In the genomic region with DNA sequence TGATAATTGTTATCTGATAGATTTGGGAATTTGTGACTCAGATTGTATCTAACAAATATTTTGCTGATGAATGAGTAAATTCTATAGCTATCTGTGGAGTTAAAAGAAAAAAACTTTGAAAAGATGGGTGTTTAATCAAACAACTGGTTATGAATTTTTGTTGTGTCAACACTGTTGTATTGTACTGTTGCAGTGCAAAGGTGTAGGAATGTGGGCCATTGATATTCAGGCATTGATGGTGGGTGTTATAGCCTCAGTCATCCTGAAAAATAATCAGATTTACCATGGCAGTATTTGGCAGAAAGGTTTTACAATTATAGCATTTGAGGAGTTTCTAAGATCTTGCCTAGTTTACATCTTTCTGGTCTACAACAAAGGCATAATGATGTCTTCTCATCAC, we compare ENCODE assay signal across 18 cellular contexts. TPM values are rescaled to one million over a fixed set of nuclear protein-coding genes. Genes with fewer than 3 reads are reported as not detected.
DNase-seq lines count a peak whose midpoint lies in the region; ATAC-seq, FAIRE-seq and TF ChIP-seq lines count a peak whose summit lies in the region.
"Had no signal": no experiment of that assay in that cellular context is flagged by ENCODE, and none has a peak within 500 bp of the region (broad histone marks: within the 10 kb centered on the region; RNA-seq: fewer than 3 reads in every experiment).

No MANE protein-coding gene starts in this region.

- TF ChIP-seq RAD21 in HepG2 (CRISPR knock-in tag; IDR thresholded peaks at IDR 0.05), result no peak

- H3K4me3 ChIP-seq in HepG2 (replicated peaks in 1 of 3; ENCODE audit: insufficient read depth in 1 of 3, low read depth in 2 of 3, low read length in 3 of 3) (no peak overlapping the region), right lobe of liver (no peak overlapping the region), prostate gland (no peak overlapping the region), right atrium auricular region (no peak overlapping the region)

- H3K4me3 Mint-ChIP-seq in osteocyte (ENCODE audit: unreplicated experiment), result no peak overlapping the region

- H3K27ac Mint-ChIP-seq in osteocyte (ENCODE audit: unreplicated experiment), result peak overlapping the region; percentile 38

- TF ChIP-seq CTCF in HepG2 (CRISPR knock-in tag; IDR thresholded peaks at IDR 0.05) (no peak), right lobe of liver (IDR thresholded peaks at IDR 0.05) (no peak), VCaP (conservative IDR thresholded peaks at IDR 0.05) (no peak), osteocyte (IDR thresholded peaks at IDR 0.05) (no peak), prostate gland (IDR thresholded peaks at IDR 0.05) (no peak), right atrium auricular region (IDR thresholded peaks at IDR 0.05) (no peak)

- H3K9me3 ChIP-seq in HepG2 (ENCODE audit: low read length) (no peaks in the 10 kb centered on the region), right lobe of liver (no peaks in the 10 kb centered on the region), prostate gland (no peaks in the 10 kb centered on the region), right atrium auricular region (no peaks in the 10 kb centered on the region)

- H3K4me2 ChIP-seq in HepG2 (ENCODE audit: low read depth, low read length), result no peak overlapping the region

- no peak for FAIRE-seq in HepG2 (lab: Jason Lieb, UNC)

- POLR2A ChIA-PET in HepG2 (lab: Yijun Ruan, JAX), result interaction anchor here (2.5 kb wide), 1 partner anchor 15 kb away, joined by 13 read pairs; a partner anchor contains a TSS

- H3K4me1 ChIP-seq in HepG2 (ENCODE audit: insufficient read depth, low read length) (peaks cover 56% of the 10 kb centered on the region), right lobe of liver (peaks cover 0 to 4% (median 0%) of the 10 kb centered on the region in 4 donors), prostate gland (replicated peaks) (peaks cover 5% of the 10 kb centered on the region), right atrium auricular region (peaks cover 0 to 6% of the 10 kb centered on the region in 2 donors)

- in situ Hi-C loops in HepG2 (cut with HindIII; ENCODE audit: extremely low pct_ligation_motif_present, low pct_unique_long_range_greater_than_20kb), result no loop called here

- H3K36me3 ChIP-seq in HepG2 (replicated peaks in 1 of 2; ENCODE audit: control insufficient read depth in 1 of 2, insufficient read depth in 2 of 2, low read length in 2 of 2) (no peaks in the 10 kb centered on the region), right lobe of liver (no peaks in the 10 kb centered on the region), prostate gland (no peaks in the 10 kb centered on the region), right atrium auricular region (no peaks in the 10 kb centered on the region)

- H4K20me1 ChIP-seq in HepG2 (ENCODE audit: insufficient read depth, low read length), result no peaks in the 10 kb centered on the region

- TF ChIP-seq EP300 in HepG2 (IDR thresholded peaks at IDR 0.05; ENCODE audit: low read depth in 2 of 2, low read length in 2 of 2) (no peak), HepG2 (CRISPR knock-in tag; IDR thresholded peaks at IDR 0.05; ENCODE audit: borderline replicate concordance) (no peak)

- no peak overlapping the region for H3K27ac ChIP-seq in HepG2 (ENCODE audit: extremely low read length, insufficient read depth, low read length)
- H3K27ac ChIP-seq in right lobe of liver, result no peak overlapping the region
- H3K27ac ChIP-seq in VCaP, result peak overlapping the region; percentile 81
- no peak overlapping the region for H3K27ac ChIP-seq in prostate gland
- no peak overlapping the region for H3K27ac ChIP-seq in right atrium auricular region

- H3K27me3 ChIP-seq in HepG2 (ENCODE audit: control insufficient read depth in 1 of 2, insufficient read depth in 2 of 2, low read length in 2 of 2), result no peaks in the 10 kb centered on the region
- no peaks in the 10 kb centered on the region for H3K27me3 ChIP-seq in right lobe of liver
- no peaks in the 10 kb centered on the region for H3K27me3 ChIP-seq in prostate gland (replicated peaks; ENCODE audit: insufficient read depth)
- no peaks in the 10 kb centered on the region for H3K27me3 ChIP-seq in right atrium auricular region

- CTCF ChIA-PET in HepG2 (lab: Yijun Ruan, JAX; ENCODE audit: low intra/inter-chr PET ratio, low total read pairs), result no interaction called here

- H2AFZ ChIP-seq in HepG2 (ENCODE audit: low read length), result no peak overlapping the region

- no TSS peak for BruUV-seq in HepG2 (replicated peaks; lab: Mats Ljungman, UMichigan)

- no peaks in the 10 kb centered on the region for H3K27me3 Mint-ChIP-seq in osteocyte (ENCODE audit: unreplicated experiment)

- peaks cover 22% of the 10 kb centered on the region for H3K79me2 ChIP-seq in HepG2 (ENCODE audit: insufficient read depth, low read length)

- peaks cover 37% of the 10 kb centered on the region for H3K4me1 Mint-ChIP-seq in osteocyte (ENCODE audit: unreplicated experiment)

- DNase-seq in HepG2 (ENCODE audit: low spot score) (no peak), right lobe of liver (no peak), osteocyte (ENCODE audit: extremely low spot score, unreplicated experiment) (no peak), prostate gland (ENCODE audit: low spot score) (no peak), anterior cingulate cortex (lab: John Stamatoyannopoulos, UW) (no peak), right atrium auricular region (ENCODE audit: low spot score) (no peak)
- DNase-seq: C1 segment of cervical spinal cord, COR-L47, EL, H7, KG1, NCI-H1417 treated with DMSO at 0.1 percent for 48 hours, NCI-H1930, NCI-H446, NCI-H82, PC-3 had no signal

- peaks cover 3% of the 10 kb centered on the region for H3K36me3 Mint-ChIP-seq in osteocyte (ENCODE audit: unreplicated experiment)

- H3K9ac ChIP-seq in HepG2 (ENCODE audit: insufficient read depth, low read depth, low read length), result no peak overlapping the region

- no peaks in the 10 kb centered on the region for H3K9me3 Mint-ChIP-seq in osteocyte (ENCODE audit: unreplicated experiment)

- ATAC-seq in HepG2, result no peak
- ATAC-seq in right lobe of liver, result no peak
- ATAC-seq in HG03280 (IDR thresholded peaks at IDR 0.05; ENCODE audit: unreplicated experiment), result no peak
- ATAC-seq: PC-3 had no signal

- intact Hi-C loops in HepG2 (cut with micrococcal nuclease; ENCODE audit: unreplicated experiment) (no loop called here), right lobe of liver (cut with DNase I) (no loop called here), prostate gland (cut with DNase I) (no loop called here)

- TF ChIP-seq POLR2A in HepG2 (IDR thresholded peaks at IDR 0.05; ENCODE audit: insufficient read depth in 1 of 2, low read depth in 2 of 2, low read length in 2 of 2) (no peak), right lobe of liver (IDR thresholded peaks at IDR 0.05) (no peak), prostate gland (IDR thresholded peaks at IDR 0.05) (no peak)

TF ChIP-seq in HepG2, 621 proteins besides CTCF, POLR2A, EP300 and RAD21 (continues in another document):
- TF ChIP-seq NR2F6 (IDR thresholded peaks at IDR 0.05) (no peak), NR2F6 (CRISPR knock-in tag; IDR thresholded peaks at IDR 0.05) (no peak), ZSCAN22 (CRISPR knock-in tag; IDR thresholded peaks at IDR 0.05) (no peak), ZNF761 (CRISPR knock-in tag; conservative IDR thresholded peaks at IDR 0.05) (0 out of 2 replicates have a peak, but pooled peaks have one; percentile 57), MAFK (conservative IDR thresholded peaks at IDR 0.05 in 1 of 2, IDR thresholded peaks at IDR 0.05 in 1 of 2; ENCODE audit: low read length in 2 of 2) (peak; percentile 84 to 85), AGO2 (optimal IDR thresholded peaks at IDR 0.05; ENCODE audit: low read depth, low read length) (no peak), ZNF331 (CRISPR knock-in tag; IDR thresholded peaks at IDR 0.05) (no peak), ZNF615 (CRISPR knock-in tag; IDR thresholded peaks at IDR 0.05; ENCODE audit: borderline replicate concordance) (no peak), U2AF1 (optimal IDR thresholded peaks at IDR 0.05; ENCODE audit: low read depth, low read length) (no peak)
- TF ChIP-seq, protein P1, sequence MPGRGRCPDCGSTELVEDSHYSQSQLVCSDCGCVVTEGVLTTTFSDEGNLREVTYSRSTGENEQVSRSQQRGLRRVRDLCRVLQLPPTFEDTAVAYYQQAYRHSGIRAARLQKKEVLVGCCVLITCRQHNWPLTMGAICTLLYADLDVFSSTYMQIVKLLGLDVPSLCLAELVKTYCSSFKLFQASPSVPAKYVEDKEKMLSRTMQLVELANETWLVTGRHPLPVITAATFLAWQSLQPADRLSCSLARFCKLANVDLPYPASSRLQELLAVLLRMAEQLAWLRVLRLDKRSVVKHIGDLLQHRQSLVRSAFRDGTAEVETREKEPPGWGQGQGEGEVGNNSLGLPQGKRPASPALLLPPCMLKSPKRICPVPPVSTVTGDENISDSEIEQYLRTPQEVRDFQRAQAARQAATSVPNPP (CRISPR knock-in tag; IDR thresholded peaks at IDR 0.05), result no peak

RNA-seq across cellular contexts. Expression of a gene that starts 15.4 kb away (rescaled TPM):
- total RNA-seq in HepG2 (2016; rRNA removed; fragmentation: Illumina TruSeq; extraction: Trizol) (18.1 and 20.9 TPM in 2 replicates), right lobe of liver (10 to 100 TPM in 1 of 6 experiments, 1 to 10 TPM in 5; 2.2 to 11.3 (median 4.3) TPM), osteocyte (18.2 and 20.0 TPM in 2 replicates), prostate gland (10 to 100 TPM; 12.8 to 13.1 TPM), right atrium auricular region (10 to 100 TPM in 1 of 2 donors, 1 to 10 TPM in 1; 3.9 to 12.7 TPM)
- total RNA-seq in HepG2 (2016; cell fraction: cytosol; rRNA removed; fragmentation: Illumina TruSeq; extraction: Trizol; ENCODE audit: low read depth), result 11.5 and 14.6 TPM in 2 replicates
- 15.8 and 19.6 TPM in 2 replicates for total RNA-seq in HepG2 (2016; cell fraction: insoluble cytoplasmic fraction; rRNA removed; fragmentation: Illumina TruSeq; extraction: Trizol)
- total RNA-seq in HepG2 (2016; cell fraction: membrane; rRNA removed; fragmentation: Illumina TruSeq; extraction: Trizol), result 26.0 and 26.2 TPM in 2 replicates
- total RNA-seq in HepG2 (2016; cell fraction: nucleus; rRNA removed; fragmentation: Illumina TruSeq; extraction: Trizol), result 20.6 and 21.4 TPM in 2 replicates
- polyA plus RNA-seq in HepG2 (2011; rRNA removed), result 31.2 and 32.6 TPM in 2 replicates
- polyA plus RNA-seq in HepG2 (2011; cell fraction: cytosol; rRNA removed), result 23.6 and 32.3 TPM in 2 replicates
- polyA plus RNA-seq in HepG2 (2011; cell fraction: nucleus; rRNA removed), result 11.3 and 11.9 TPM in 2 replicates
- 20.1 and 41.9 TPM in 2 replicates for polyA plus RNA-seq in HepG2 (2012)
- 18.7 and 22.4 TPM in 2 replicates for polyA plus RNA-seq in HepG2 (2016; cell fraction: cytosol; fragmentation: Illumina TruSeq; extraction: Trizol; ENCODE audit: low read depth)
- polyA plus RNA-seq in HepG2 (2016; cell fraction: insoluble cytoplasmic fraction; fragmentation: Illumina TruSeq; extraction: Trizol; ENCODE audit: low read depth), result 19.3 and 21.9 TPM in 2 replicates
- polyA plus RNA-seq in HepG2 (2016; cell fraction: membrane; fragmentation: Illumina TruSeq; extraction: Trizol; ENCODE audit: low read depth), result 22.0 and 22.8 TPM in 2 replicates
- polyA plus RNA-seq in HepG2 (2016; cell fraction: nucleus; fragmentation: Illumina TruSeq; extraction: Trizol; ENCODE audit: insufficient read depth, low read depth), result 32.2 and 34.3 TPM in 2 replicates
- 30.9 and 36.6 TPM in 2 replicates for polyA minus RNA-seq in HepG2 (2011; rRNA and poly(A)+ RNA removed; ENCODE audit: low replicate concordance)
- polyA minus RNA-seq in HepG2 (2011; cell fraction: cytosol; rRNA and poly(A)+ RNA removed), result 22.9 and 27.9 TPM in 2 replicates
- 34.3 and 35.8 TPM in 2 replicates for polyA minus RNA-seq in HepG2 (2011; cell fraction: nucleus; rRNA and poly(A)+ RNA removed)
